In the genomic region with DNA sequence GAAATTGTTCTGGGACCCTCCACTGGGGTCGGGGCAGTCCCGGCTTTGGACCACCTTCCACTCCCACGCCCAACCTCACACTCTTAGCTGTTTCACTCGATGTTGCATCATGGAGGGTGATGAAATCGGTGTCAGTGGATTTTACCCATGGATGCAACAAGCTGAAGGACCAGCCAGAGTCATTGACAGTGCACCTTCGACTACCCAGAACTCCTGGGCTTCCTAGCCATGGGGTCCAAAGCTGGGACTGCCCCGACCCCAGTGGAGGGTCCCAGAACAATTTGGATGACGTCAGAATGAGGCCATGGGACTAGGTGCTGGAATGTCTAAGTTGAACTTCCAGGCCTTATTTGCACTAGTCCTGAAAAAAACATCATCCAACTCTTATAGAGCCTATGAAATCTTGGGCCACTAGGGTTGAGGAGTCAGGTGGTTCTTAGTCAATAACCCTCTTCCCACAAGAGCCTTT, we compare ENCODE assay signal across 10 cellular contexts. TPM values are rescaled to one million over a fixed set of nuclear protein-coding genes. Genes with fewer than 3 reads are reported as not detected.
DNase-seq lines count a peak whose midpoint lies in the region; ATAC-seq, FAIRE-seq and TF ChIP-seq lines count a peak whose summit lies in the region.
"Had no signal": no experiment of that assay in that cellular context is flagged by ENCODE, and none has a peak within 500 bp of the region (broad histone marks: within the 10 kb centered on the region; RNA-seq: fewer than 3 reads in every experiment).

No MANE protein-coding gene starts in this region.

- no peaks in the 10 kb centered on the region for H3K79me2 ChIP-seq in H1 (ENCODE audit: control insufficient read depth in 1 of 2, insufficient read depth in 2 of 2, low read length in 2 of 2)

- H3K4me3 Mint-ChIP-seq in CD8-positive, alpha-beta memory T cell: peak overlapping the region in 6 of 7 donors; percentile 40 to 94 (median 90)
- H3K4me3 Mint-ChIP-seq: neural crest cell had no signal

- peak overlapping the region; percentile 43 for H3K27ac ChIP-seq in CD8-positive, alpha-beta memory T cell (ENCODE audit: low read depth, low read length)
- H3K27ac ChIP-seq in H1 (ENCODE audit: low read depth, low read length): peak overlapping the region; percentile 12; the same call in 1 of the 2 replicates
- H3K27ac ChIP-seq: SJSA1 had no signal

- H3K23ac ChIP-seq in H1 (ENCODE audit: insufficient read length): no peak overlapping the region

- peaks cover 6% of the 10 kb centered on the region for H3K36me3 ChIP-seq in CD8-positive, alpha-beta memory T cell (ENCODE audit: insufficient read depth, low read length)
- H3K36me3 ChIP-seq in H1 (ENCODE audit: control insufficient read depth in 2 of 4, insufficient read depth in 4 of 4, low read length in 3 of 4): peaks cover 0 to 5% (median 2%) of the 10 kb centered on the region in 4 experiments; a peak in 4 of 8 replicates

- peaks cover 0 to 5% (median 0%) of the 10 kb centered on the region in 5 donors for H3K9me3 Mint-ChIP-seq in CD8-positive, alpha-beta memory T cell
- H3K9me3 Mint-ChIP-seq: neural crest cell had no signal

- peaks cover 7% of the 10 kb centered on the region; the same call in 1 of the 2 replicates for H3K23me2 ChIP-seq in H1 (ENCODE audit: low read depth, low read length)

- CTCF ChIA-PET in CD8-positive, alpha-beta memory T cell (lab: Charles Lee): interaction anchor here (0.7 to 8.1 kb wide), 4 partner anchors 21 to 220 kb away, joined by 3 to 49 read pairs (median 7); partner anchors contain the start of genes COQ10A, STAT2 and ZC3H10
- CTCF ChIA-PET in H1 (lab: Charles Lee; ENCODE audit: partially characterized antibody): interaction anchor here (0.6 to 7.2 kb wide), 9 partner anchors 9 to 291 kb away, joined by 3 to 38 read pairs (median 5); partner anchors contain the start of gene CNPY2

- no peak for TF ChIP-seq EP300 in H1 (IDR thresholded peaks at IDR 0.05; ENCODE audit: borderline replicate concordance in 1 of 2, low read depth in 2 of 2, low read length in 2 of 2)

- H3K56ac ChIP-seq in H1 (replicated peaks; ENCODE audit: insufficient read length, low read depth, low read length): no peak overlapping the region

- H4K20me1 ChIP-seq in H1 (replicated peaks in 1 of 2; ENCODE audit: control insufficient read depth in 1 of 2, insufficient read depth in 2 of 2, low read length in 2 of 2): no peaks in the 10 kb centered on the region

- POLR2A ChIA-PET in CD8-positive, alpha-beta memory T cell (lab: Charles Lee): interaction anchor here (1.2 to 3.1 kb wide), 5 partner anchors 22 to 1445 kb away, joined by 3 to 49 read pairs (median 6); partner anchors contain the start of genes CNPY2, ESYT1, STAT2 and ZC3H10
- POLR2A ChIA-PET in H1 (lab: Charles Lee; ENCODE audit: partially characterized antibody): interaction anchor here (0.8 to 7.2 kb wide), 15 partner anchors 8 to 184 kb away, joined by 3 to 55 read pairs (median 4); partner anchors contain the start of genes CNPY2, CS, MYL6 and RBMS2

- peaks cover 0 to 34% (median 0%) of the 10 kb centered on the region in 3 donors for H3K36me3 Mint-ChIP-seq in CD8-positive, alpha-beta memory T cell

- H3K9ac ChIP-seq in H1 (replicated peaks in 1 of 4; ENCODE audit: extremely low read depth in 1 of 4, low read depth in 3 of 4, low read length in 3 of 4): no peak overlapping the region

- no peaks in the 10 kb centered on the region for H3K79me1 ChIP-seq in H1 (ENCODE audit: low read depth, low read length)

- no peak overlapping the region for H3K4ac ChIP-seq in H1 (replicated peaks; ENCODE audit: insufficient read length, low read depth, low read length)

- peaks cover 39 to 68% (median 58%) of the 10 kb centered on the region in 3 donors for H3K4me1 Mint-ChIP-seq in CD8-positive, alpha-beta memory T cell

- no peak overlapping the region for H2AK5ac ChIP-seq in H1 (ENCODE audit: low read depth, low read length)

- peak overlapping the region; percentile 22 for H3K4me3 ChIP-seq in CD8-positive, alpha-beta memory T cell (ENCODE audit: low read length)
- peak overlapping the region in 1 of 4 experiments; percentile 28; a peak in 1 of 8 replicates for H3K4me3 ChIP-seq in H1 (ENCODE audit: extremely low read depth in 1 of 4, insufficient read depth in 2 of 4, low read depth in 3 of 4, low read length in 4 of 4)
- H3K4me3 ChIP-seq: SJSA1 had no signal

- H3K9me3 ChIP-seq in CD8-positive, alpha-beta memory T cell (ENCODE audit: low read length): no peaks in the 10 kb centered on the region
- no peaks in the 10 kb centered on the region for H3K9me3 ChIP-seq in H1 (ENCODE audit: insufficient read depth in 2 of 2, low read depth in 1 of 2, low read length in 1 of 2)
- H3K9me3 ChIP-seq: SJSA1 had no signal

- no peak for TF ChIP-seq CTCF in H1 (IDR thresholded peaks at IDR 0.05; ENCODE audit: control extremely low read depth in 1 of 3, insufficient read depth in 1 of 3, low read depth in 1 of 3, low read length in 3 of 3)

- peaks cover 46% of the 10 kb centered on the region for H3K4me1 ChIP-seq in CD8-positive, alpha-beta memory T cell (ENCODE audit: insufficient read depth, low read length)
- H3K4me1 ChIP-seq in H1 (replicated peaks in 1 of 4; ENCODE audit: control insufficient read depth in 3 of 4, insufficient read depth in 4 of 4, low read length in 3 of 4): peaks cover 9 to 24% (median 16%) of the 10 kb centered on the region in 4 experiments

- H4K8ac ChIP-seq in H1 (ENCODE audit: extremely low read depth, insufficient read depth, low read length): no peak overlapping the region

- peak overlapping the region; percentile 49 for H4K91ac ChIP-seq in H1 (replicated peaks; ENCODE audit: insufficient read length, low read length)

- H3K14ac ChIP-seq in H1 (ENCODE audit: insufficient read length): no peak overlapping the region

- H3K4me2 ChIP-seq in H1 (ENCODE audit: insufficient read depth in 1 of 2, low read depth in 2 of 2, low read length in 2 of 2): peak overlapping the region; percentile 24 to 59

- H2BK12ac ChIP-seq in H1 (ENCODE audit: low read depth, low read length): peak overlapping the region; percentile 23

- H2BK20ac ChIP-seq in H1 (ENCODE audit: low read length): peak overlapping the region; percentile 3

- no peak for DNase-seq in CD8-positive, alpha-beta memory T cell
- DNase-seq in NOMO-1 treated with DMSO at 0.1 percent for 48 hours (lab: John Stamatoyannopoulos, UW; ENCODE audit: unreplicated experiment) (peak; percentile 13), H1 (ENCODE audit: low read depth in 1 of 2, low spot score in 2 of 2) (no peak), NCI-H2196 (lab: John Stamatoyannopoulos, UW; ENCODE audit: unreplicated experiment) (no peak)
- no peak for DNase-seq in stimulated activated CD4-positive, alpha-beta T cell treated with anti-CD3 and anti-CD28 coated beads, Interleukin-2, amount 100 ng/mL, for 24 hours
- DNase-seq: GOT3 had no signal

- H3K27me3 ChIP-seq in CD8-positive, alpha-beta memory T cell (ENCODE audit: insufficient read depth, low read length, poor library complexity, severe bottlenecking): no peaks in the 10 kb centered on the region
- H3K27me3 ChIP-seq in H1 (replicated peaks in 1 of 4; ENCODE audit: control insufficient read depth in 3 of 4, extremely low read depth in 1 of 4, insufficient read depth in 3 of 4, low read length in 3 of 4): no peaks in the 10 kb centered on the region
- H3K27me3 ChIP-seq: SJSA1 had no signal

- no peak for FAIRE-seq in H1 (lab: Jason Lieb, UNC)

- no peak overlapping the region for H2BK120ac ChIP-seq in H1 (replicated peaks; ENCODE audit: low read depth, low read length)

- H3K27ac Mint-ChIP-seq in CD8-positive, alpha-beta memory T cell: peak overlapping the region; percentile 90 to 100 (median 98)

- H3K18ac ChIP-seq in H1 (ENCODE audit: extremely low read depth, low read length): peak overlapping the region; percentile 24; the same call in 1 of the 2 replicates

- H2BK5ac ChIP-seq in H1 (ENCODE audit: low read depth, low read length): peak overlapping the region; percentile 3; the same call in 1 of the 2 replicates

- ATAC-seq in HG03196 (IDR thresholded peaks at IDR 0.05; ENCODE audit: unreplicated experiment): no peak

- no peak overlapping the region for H4K5ac ChIP-seq in H1 (ENCODE audit: insufficient read length, low read depth, low read length)

- no peak for TF ChIP-seq RAD21 in H1 (IDR thresholded peaks at IDR 0.05 in 1 of 2, conservative IDR thresholded peaks at IDR 0.05 in 1 of 2; ENCODE audit: low read depth in 2 of 2, low read length in 2 of 2)

- H2AFZ ChIP-seq in H1 (ENCODE audit: low read length): no peak overlapping the region

- no peak for TF ChIP-seq POLR2A in H1 (IDR thresholded peaks at IDR 0.05; ENCODE audit: control extremely low read depth in 1 of 2, low read depth in 2 of 2, low read length in 2 of 2)

- H2BK15ac ChIP-seq in H1 (ENCODE audit: low read length): 0 out of 2 replicates have a peak overlapping the region, but pooled peaks have one; percentile 1

- peaks cover 0 to 5% of the 10 kb centered on the region in 2 donors for H3K27me3 Mint-ChIP-seq in CD8-positive, alpha-beta memory T cell

- 83% methylated on average over 8 of the region's 8 CpGs; no CpG with 5 or more reads in 1 of the 2 experiments for WGBS in H1 (ENCODE audit: extremely low coverage in 1 of 2, insufficient coverage in 1 of 2, insufficient read length in 1 of 2, insufficient replicate concordance in 2 of 2, low coverage in 1 of 2, low lambda C conversion rate in 2 of 2, missing lambda C conversion rate in 1 of 2), 2 experiments

RNA-seq across cellular contexts. Expression of gene IL23A, which starts 0.9 kb away (rescaled TPM):
- total RNA-seq in CD8-positive, alpha-beta memory T cell: 10 to 100 TPM; 26.9 to 29.6 TPM
- 26.4 TPM for polyA plus RNA-seq in CD8-positive, alpha-beta memory T cell
- 1.4 and 2.3 TPM in 2 replicates for total RNA-seq in H1 (2021; fragmentation: NEBNext Ultra II Directional; extraction: Animal tissue kit (Norgen Biotek cat#: 25700))
- 2.6 and 3.6 TPM in 2 replicates for polyA plus RNA-seq in H1 (2011; rRNA removed)
- polyA plus RNA-seq in H1 (2011; cell fraction: cytosol; rRNA removed): 2.3 TPM
- 3.0 TPM for polyA plus RNA-seq in H1 (2011; cell fraction: nucleus; rRNA removed)
- polyA plus RNA-seq in H1 (2012, experiment 1 of 2): 1.7 to 2.7 TPM (median 2.1 TPM) in 4 replicates
- polyA plus RNA-seq in H1 (2012, experiment 2 of 2): 2.6 TPM
- polyA plus RNA-seq in H1 (2013, experiment 1 of 2): 2.9 TPM
- 3.7 TPM for polyA plus RNA-seq in H1 (2013, experiment 2 of 2)
- 0.85 and 1.1 TPM in 2 replicates for polyA minus RNA-seq in H1 (2011; rRNA and poly(A)+ RNA removed)
- polyA minus RNA-seq in H1 (2011; cell fraction: cytosol; rRNA and poly(A)+ RNA removed): not detected
- polyA minus RNA-seq in H1 (2011; cell fraction: nucleus; rRNA and poly(A)+ RNA removed): 1.3 TPM

RNA-seq across cellular contexts. Expression of gene PAN2, which starts 4.0 kb away (rescaled TPM):
- total RNA-seq in CD8-positive, alpha-beta memory T cell: 10 to 100 TPM; 36.6 to 40.4 TPM
- 5.4 TPM for polyA plus RNA-seq in CD8-positive, alpha-beta memory T cell
- 30.5 and 36.7 TPM in 2 replicates for total RNA-seq in H1 (2021; fragmentation: NEBNext Ultra II Directional; extraction: Animal tissue kit (Norgen Biotek cat#: 25700))
- polyA plus RNA-seq in H1 (2011; rRNA removed): 29.6 and 37.1 TPM in 2 replicates
- 31.4 TPM for polyA plus RNA-seq in H1 (2011; cell fraction: cytosol; rRNA removed)
- 207 TPM for polyA plus RNA-seq in H1 (2011; cell fraction: nucleus; rRNA removed)
- 33.7 to 38.9 TPM (median 37.7 TPM) in 4 replicates for polyA plus RNA-seq in H1 (2012, experiment 1 of 2)
- polyA plus RNA-seq in H1 (2012, experiment 2 of 2): 4.7 TPM
- polyA plus RNA-seq in H1 (2013, experiment 1 of 2): 18.8 TPM
- polyA plus RNA-seq in H1 (2013, experiment 2 of 2): 18.6 TPM
- 37.2 and 42.7 TPM in 2 replicates for polyA minus RNA-seq in H1 (2011; rRNA and poly(A)+ RNA removed)
- 15.8 TPM for polyA minus RNA-seq in H1 (2011; cell fraction: cytosol; rRNA and poly(A)+ RNA removed)
- 69.2 TPM for polyA minus RNA-seq in H1 (2011; cell fraction: nucleus; rRNA and poly(A)+ RNA removed)

RNA-seq across cellular contexts. Expression of gene CNPY2, which starts 22.0 kb away (rescaled TPM):
- 100 to 1,000 TPM; 165 to 167 TPM for total RNA-seq in CD8-positive, alpha-beta memory T cell
- 188 TPM for polyA plus RNA-seq in CD8-positive, alpha-beta memory T cell
- total RNA-seq in H1 (2021; fragmentation: NEBNext Ultra II Directional; extraction: Animal tissue kit (Norgen Biotek cat#: 25700)): 195 and 203 TPM in 2 replicates
- 222 and 281 TPM in 2 replicates for polyA plus RNA-seq in H1 (2011; rRNA removed)
- polyA plus RNA-seq in H1 (2011; cell fraction: cytosol; rRNA removed): 271 TPM
- 153 TPM for polyA plus RNA-seq in H1 (2011; cell fraction: nucleus; rRNA removed)
- polyA plus RNA-seq in H1 (2012, experiment 1 of 2): 233 to 359 TPM (median 237 TPM) in 4 replicates
- 156 TPM for polyA plus RNA-seq in H1 (2012, experiment 2 of 2)
- 307 TPM for polyA plus RNA-seq in H1 (2013, experiment 1 of 2)
- 332 TPM for polyA plus RNA-seq in H1 (2013, experiment 2 of 2)
- polyA minus RNA-seq in H1 (2011; rRNA and poly(A)+ RNA removed): 158 and 191 TPM in 2 replicates
- 66.9 TPM for polyA minus RNA-seq in H1 (2011; cell fraction: cytosol; rRNA and poly(A)+ RNA removed)
- polyA minus RNA-seq in H1 (2011; cell fraction: nucleus; rRNA and poly(A)+ RNA removed): 67.8 TPM

RNA-seq across cellular contexts. Expression of gene STAT2, which starts 22.1 kb away (rescaled TPM):
- total RNA-seq in CD8-positive, alpha-beta memory T cell: 10 to 100 TPM; 61.6 to 63.5 TPM
- polyA plus RNA-seq in CD8-positive, alpha-beta memory T cell: 65.0 TPM
- 42.4 and 44.7 TPM in 2 replicates for total RNA-seq in H1 (2021; fragmentation: NEBNext Ultra II Directional; extraction: Animal tissue kit (Norgen Biotek cat#: 25700))
- 37.1 and 39.9 TPM in 2 replicates for polyA plus RNA-seq in H1 (2011; rRNA removed)
- polyA plus RNA-seq in H1 (2011; cell fraction: cytosol; rRNA removed): 36.3 TPM
- polyA plus RNA-seq in H1 (2011; cell fraction: nucleus; rRNA removed): 69.6 TPM
- polyA plus RNA-seq in H1 (2012, experiment 1 of 2): 33.1 to 42.2 TPM (median 37.6 TPM) in 4 replicates
- polyA plus RNA-seq in H1 (2012, experiment 2 of 2): 24.4 TPM
- 22.6 TPM for polyA plus RNA-seq in H1 (2013, experiment 1 of 2)
- polyA plus RNA-seq in H1 (2013, experiment 2 of 2): 19.1 TPM
- 71.1 and 93.4 TPM in 2 replicates for polyA minus RNA-seq in H1 (2011; rRNA and poly(A)+ RNA removed)
- 34.1 TPM for polyA minus RNA-seq in H1 (2011; cell fraction: cytosol; rRNA and poly(A)+ RNA removed)
- polyA minus RNA-seq in H1 (2011; cell fraction: nucleus; rRNA and poly(A)+ RNA removed): 60.4 TPM

RNA-seq across cellular contexts. Expression of gene APOF, which starts 24.9 kb away (rescaled TPM):
- not detected for total RNA-seq in CD8-positive, alpha-beta memory T cell
- not detected for polyA plus RNA-seq in CD8-positive, alpha-beta memory T cell
- total RNA-seq in H1 (2021; fragmentation: NEBNext Ultra II Directional; extraction: Animal tissue kit (Norgen Biotek cat#: 25700)): not detected in 2 replicates
- not detected in 2 replicates for polyA plus RNA-seq in H1 (2011; rRNA removed)
- polyA plus RNA-seq in H1 (2011; cell fraction: cytosol; rRNA removed): not detected
- not detected for polyA plus RNA-seq in H1 (2011; cell fraction: nucleus; rRNA removed)
- polyA plus RNA-seq in H1 (2012, experiment 1 of 2): 0.09 TPM in 1 of 4 replicates, not detected in the others
- not detected for polyA plus RNA-seq in H1 (2012, experiment 2 of 2)
- not detected for polyA plus RNA-seq in H1 (2013, experiment 1 of 2)
- not detected for polyA plus RNA-seq in H1 (2013, experiment 2 of 2)
- not detected in 2 replicates for polyA minus RNA-seq in H1 (2011; rRNA and poly(A)+ RNA removed)
- polyA minus RNA-seq in H1 (2011; cell fraction: cytosol; rRNA and poly(A)+ RNA removed): not detected
- polyA minus RNA-seq in H1 (2011; cell fraction: nucleus; rRNA and poly(A)+ RNA removed): not detected
- total RNA-seq: dermis microvascular lymphatic vessel endothelial cell, neural crest cell, SJSA1 had no signal
